In genomic region chr1:221761354-221762002, GRCh38 we compare ENCODE assay signal across 1 cellular context.
TF ChIP-seq lines count a peak whose summit lies in the region.

No MANE protein-coding gene starts in this region.

TF ChIP-seq in GM23338, 12 proteins besides CTCF, POLR2A, EP300 and RAD21 (continued from another document):
- TF ChIP-seq ZNF462 (CRISPR knock-in tag; IDR thresholded peaks at IDR 0.05): no peak
- TF ChIP-seq CREB1 (CRISPR knock-in tag; IDR thresholded peaks at IDR 0.05; ENCODE audit: low read depth): no peak
